14 cellular contexts compared by ENCODE assay signal in genomic region chr19:40740747-40741146, GRCh38. TPM values are rescaled to one million over a fixed set of nuclear protein-coding genes. Genes with fewer than 3 reads are reported as not detected.
DNase-seq lines count a peak whose midpoint lies in the region; ATAC-seq and TF ChIP-seq lines count a peak whose summit lies in the region.
"Had no signal": no experiment of that assay in that cellular context is flagged by ENCODE, and none has a peak within 500 bp of the region (broad histone marks: within the 10 kb centered on the region; RNA-seq: fewer than 3 reads in every experiment).

No MANE protein-coding gene starts in this region.

- 70% methylated on average over 6 of the region's 6 CpGs for WGBS in mammary epithelial cell (ENCODE audit: low coverage, missing lambda C conversion rate)
- 43 to 44% methylated on average over 6 of the region's 6 CpGs for WGBS in aorta, 2 donors

- H2AFZ ChIP-seq in mammary epithelial cell (ENCODE audit: low read depth, low read length): no peak overlapping the region
- H2AFZ ChIP-seq: parathyroid adenoma had no signal

- POLR2A ChIA-PET in MCF 10A (lab: Yijun Ruan, JAX): interaction anchor here (0.6 to 3.7 kb wide), 7 partner anchors 9 to 72 kb away, joined by 3 to 35 read pairs (median 3); partner anchors contain the start of genes ACTMAP, COQ8B, EGLN2 and ITPKC

- H3K4me3 Mint-ChIP-seq in MCF 10A (ENCODE audit: unreplicated experiment): no peak overlapping the region
- H3K4me3 Mint-ChIP-seq in neural crest cell: no peak overlapping the region
- H3K4me3 Mint-ChIP-seq: activated CD8-positive, alpha-beta T cell treated with anti-CD3 and anti-CD28 coated beads, Interleukin-2, amount 10 ng/mL, durations not matched to agents 7 days and 5 days; B cell; IgD-negative memory B cell had no signal

- peak; percentile 61 for ATAC-seq in aorta (ENCODE audit: low FRiP score)
- ATAC-seq in GM19455 (IDR thresholded peaks at IDR 0.05; ENCODE audit: unreplicated experiment): no peak
- ATAC-seq: activated CD8-positive, alpha-beta T cell treated with anti-CD3 and anti-CD28 coated beads, Interleukin-2, amount 10 ng/mL, durations not matched to agents 7 days and 5 days had no signal

- dilution Hi-C loops in mammary epithelial cell (cut with HindIII; ENCODE audit: low sequenced_read_pairs): no loop called here

- no peaks in the 10 kb centered on the region for H3K4me1 ChIP-seq in mammary epithelial cell (ENCODE audit: insufficient read depth, low read length)
- H3K4me1 ChIP-seq in aorta (ENCODE audit: control insufficient read depth in 1 of 2, insufficient read depth in 2 of 2, low read length in 2 of 2): no peaks in the 10 kb centered on the region

- no peak overlapping the region for H3K4me2 ChIP-seq in mammary epithelial cell (ENCODE audit: insufficient read depth, low read depth, low read length)

- H3K9me3 ChIP-seq in mammary epithelial cell (replicated peaks; ENCODE audit: insufficient read depth, low read length) (no peaks in the 10 kb centered on the region), aorta (ENCODE audit: control insufficient read depth, low read length) (no peaks in the 10 kb centered on the region)

- intact Hi-C loops in MCF 10A (cut with micrococcal nuclease) (no loop called here), mammary epithelial cell (cut with micrococcal nuclease) (no loop called here), aorta (cut with DNase I) (no loop called here)

- peaks cover 20% of the 10 kb centered on the region for H3K36me3 ChIP-seq in mammary epithelial cell (ENCODE audit: insufficient read depth, low read length)
- peaks cover 0 to 8% of the 10 kb centered on the region in 2 donors for H3K36me3 ChIP-seq in aorta (ENCODE audit: control insufficient read depth in 1 of 2, insufficient read depth in 2 of 2, low read length in 1 of 2)

- H3K4me1 Mint-ChIP-seq in MCF 10A (ENCODE audit: insufficient read depth, unreplicated experiment) (peaks cover under 1% of the 10 kb centered on the region), neural crest cell (peaks cover 3% of the 10 kb centered on the region)
- H3K4me1 Mint-ChIP-seq: B cell had no signal

- in situ Hi-C loops in mammary epithelial cell (cut with MboI; ENCODE audit: low sequenced_read_pairs in 2 of 2): no loop called here

- no peak for TF ChIP-seq CTCF in MCF 10A (IDR thresholded peaks at IDR 0.05; ENCODE audit: unreplicated experiment)
- no peak for TF ChIP-seq CTCF in mammary epithelial cell (conservative IDR thresholded peaks at IDR 0.05 in 1 of 2, IDR thresholded peaks at IDR 0.05 in 1 of 2; ENCODE audit: extremely low read depth in 1 of 2, insufficient read depth in 1 of 2, low read depth in 1 of 2, low read length in 2 of 2)
- no peak for TF ChIP-seq CTCF in foreskin fibroblast (IDR thresholded peaks at IDR 0.05; ENCODE audit: low read depth, low read length)
- no peak for TF ChIP-seq CTCF in neural crest cell (conservative IDR thresholded peaks at IDR 0.05)

- no peaks in the 10 kb centered on the region for H4K20me1 ChIP-seq in mammary epithelial cell (ENCODE audit: insufficient read depth, low read length)

- H3K27me3 ChIP-seq in mammary epithelial cell (ENCODE audit: insufficient read depth, low read length) (no peaks in the 10 kb centered on the region), aorta (ENCODE audit: control insufficient read depth in 1 of 2, insufficient read depth in 2 of 2, low read length in 1 of 2) (no peaks in the 10 kb centered on the region)

- H3K9ac ChIP-seq in mammary epithelial cell (ENCODE audit: insufficient read depth, low read length): no peak overlapping the region
- H3K9ac ChIP-seq: parathyroid adenoma had no signal

- CTCF ChIA-PET in MCF 10A (lab: Yijun Ruan, JAX): no interaction called here
- CTCF ChIA-PET in mammary epithelial cell (lab: Charles Lee; ENCODE audit: low non-redundant PET): no interaction called here

- H3K36me3 Mint-ChIP-seq in MCF 10A (ENCODE audit: insufficient read depth, unreplicated experiment) (peaks cover 66% of the 10 kb centered on the region), neural crest cell (ENCODE audit: low read depth) (peaks cover 4% of the 10 kb centered on the region)

- H3K27ac ChIP-seq in mammary epithelial cell (ENCODE audit: insufficient read depth, low read depth, low read length) (no peak overlapping the region), aorta (ENCODE audit: low read depth in 1 of 2, low read length in 2 of 2) (no peak overlapping the region)
- H3K27ac ChIP-seq: parathyroid adenoma had no signal

- BruUV-seq in MCF 10A (replicated peaks; lab: Mats Ljungman, UMichigan): TSS peak; percentile 30
- BruUV-seq in mammary epithelial cell (replicated peaks; lab: Mats Ljungman, UMichigan): no TSS peak

- no peaks in the 10 kb centered on the region for H3K79me2 ChIP-seq in mammary epithelial cell (ENCODE audit: insufficient read depth, low read length)
- H3K79me2 ChIP-seq: parathyroid adenoma had no signal

- H3K27me3 Mint-ChIP-seq in MCF 10A (ENCODE audit: insufficient read depth, unreplicated experiment) (no peaks in the 10 kb centered on the region), neural crest cell (ENCODE audit: low read depth) (no peaks in the 10 kb centered on the region)
- H3K27me3 Mint-ChIP-seq: B cell, IgD-negative memory B cell had no signal

- H3K4me3 ChIP-seq in mammary epithelial cell (replicated peaks in 1 of 3; ENCODE audit: insufficient read depth in 1 of 3, low read depth in 2 of 3, low read length in 3 of 3) (no peak overlapping the region), foreskin fibroblast (ENCODE audit: low read depth in 1 of 2, low read length in 2 of 2) (peak overlapping the region in 1 of 2 donors; percentile 49), aorta (ENCODE audit: low read length in 2 of 2) (no peak overlapping the region)

- DNase-seq in MCF 10A (ENCODE audit: unreplicated experiment) (no peak), mammary epithelial cell (no peak), foreskin fibroblast (peak; percentile 81 to 93), neural crest cell (ENCODE audit: low read depth, low spot score) (no peak), aorta (no peak), 8988T (no peak), DMS53 (lab: John Stamatoyannopoulos, UW) (no peak)
- DNase-seq: activated CD8-positive, alpha-beta T cell treated with anti-CD3 and anti-CD28 coated beads, Interleukin-2, amount 10 ng/mL, durations not matched to agents 7 days and 5 days; NCI-H2029; SIG-M5 had no signal

- H3K9me3 Mint-ChIP-seq in MCF 10A (ENCODE audit: unreplicated experiment) (no peaks in the 10 kb centered on the region), neural crest cell (no peaks in the 10 kb centered on the region)
- H3K9me3 Mint-ChIP-seq: IgD-negative memory B cell had no signal

- H3K27ac Mint-ChIP-seq in MCF 10A (ENCODE audit: low read depth, unreplicated experiment): peak overlapping the region; percentile 70
- H3K27ac Mint-ChIP-seq in neural crest cell (ENCODE audit: unreplicated experiment): peak overlapping the region; percentile 62
- H3K27ac Mint-ChIP-seq: activated CD8-positive, alpha-beta T cell treated with anti-CD3 and anti-CD28 coated beads, Interleukin-2, amount 10 ng/mL, durations not matched to agents 7 days and 5 days; B cell had no signal

RNA-seq across cellular contexts. Expression of gene ACTMAP, which starts 9.5 kb away (rescaled TPM):
- total RNA-seq in MCF 10A (2022) (19.3 and 21.2 TPM in 2 replicates), mammary epithelial cell (10 to 100 TPM in 1 of 2 donors, 1 to 10 TPM in 1; 1.0 to 15.2 TPM), neural crest cell (22.7 and 25.1 TPM in 2 replicates), aorta (1 to 10 TPM; 4.2 to 6.1 TPM)
- polyA plus RNA-seq in mammary epithelial cell (3.2 TPM), aorta (1 to 10 TPM in 1 of 2 donors, under 1 TPM in 1; 0.88 to 3.2 TPM)
- 6.4 TPM for polyA minus RNA-seq in mammary epithelial cell

RNA-seq across cellular contexts. Expression of gene SNRPA, which starts 10.3 kb away (rescaled TPM):
- total RNA-seq in MCF 10A (2022) (108 and 160 TPM in 2 replicates), mammary epithelial cell (10 to 100 TPM; 28.2 to 99.3 TPM), neural crest cell (213 and 214 TPM in 2 replicates), aorta (10 to 100 TPM; 40.5 to 47.2 TPM)
- polyA plus RNA-seq in mammary epithelial cell (117 TPM), aorta (10 to 100 TPM; 26.7 to 49.1 TPM)
- polyA minus RNA-seq in mammary epithelial cell: 257 TPM

RNA-seq across cellular contexts. Expression of gene ITPKC, which starts 23.8 kb away (rescaled TPM):
- total RNA-seq in MCF 10A (2022) (27.1 and 33.2 TPM in 2 replicates), mammary epithelial cell (10 to 100 TPM; 38.7 to 40.0 TPM), neural crest cell (12.8 and 13.9 TPM in 2 replicates), aorta (10 to 100 TPM; 23.9 to 25.7 TPM)
- polyA plus RNA-seq in mammary epithelial cell (25.4 TPM), aorta (10 to 100 TPM; 11.1 to 13.8 TPM)
- polyA minus RNA-seq in mammary epithelial cell: 36.0 TPM

RNA-seq across cellular contexts. Expression of gene COQ8B, which starts 24.1 kb away (rescaled TPM):
- 41.7 and 46.7 TPM in 2 replicates for total RNA-seq in MCF 10A (2022)
- total RNA-seq in mammary epithelial cell: 10 to 100 TPM; 23.8 to 32.0 TPM
- 23.0 TPM for polyA plus RNA-seq in mammary epithelial cell
- polyA minus RNA-seq in mammary epithelial cell: 39.1 TPM
- 41.1 and 45.1 TPM in 2 replicates for total RNA-seq in neural crest cell
- 10 to 100 TPM; 26.2 to 39.3 TPM for total RNA-seq in aorta
- polyA plus RNA-seq in aorta: 10 to 100 TPM; 20.5 to 79.8 TPM

RNA-seq across cellular contexts. Expression of gene MIA, which starts 34.6 kb away (rescaled TPM):
- total RNA-seq in MCF 10A (2022): 0.70 TPM in 1 of 2 replicates, not detected in the other
- 100 to 1,000 TPM; 106 to 107 TPM for total RNA-seq in mammary epithelial cell
- polyA plus RNA-seq in mammary epithelial cell: 166 TPM
- polyA minus RNA-seq in mammary epithelial cell: 99.5 TPM
- total RNA-seq in neural crest cell: 6.9 and 9.9 TPM in 2 replicates
- total RNA-seq in aorta: 1 to 10 TPM; 1.7 to 3.6 TPM
- polyA plus RNA-seq in aorta: not detected
- total RNA-seq: activated CD8-positive, alpha-beta T cell treated with anti-CD3 and anti-CD28 coated beads, Interleukin-2, amount 10 ng/mL, durations not matched to agents 7 days and 5 days had no signal
- polyA plus RNA-seq: IgD-negative memory B cell had no signal

Comparison
In these comparisons a context has a peak if more than half of its experiments do, and no peak if none do; other contexts are left out.
1. DNase-seq: peak in foreskin fibroblast (2 of 2); none in MCF 10A (single experiment), mammary epithelial cell (single experiment), neural crest cell (single experiment), aorta (0 of 2), 8988T (single experiment) and DMS53 (single experiment).